ENCODE assay signal across 8 cellular contexts in the genomic region with DNA sequence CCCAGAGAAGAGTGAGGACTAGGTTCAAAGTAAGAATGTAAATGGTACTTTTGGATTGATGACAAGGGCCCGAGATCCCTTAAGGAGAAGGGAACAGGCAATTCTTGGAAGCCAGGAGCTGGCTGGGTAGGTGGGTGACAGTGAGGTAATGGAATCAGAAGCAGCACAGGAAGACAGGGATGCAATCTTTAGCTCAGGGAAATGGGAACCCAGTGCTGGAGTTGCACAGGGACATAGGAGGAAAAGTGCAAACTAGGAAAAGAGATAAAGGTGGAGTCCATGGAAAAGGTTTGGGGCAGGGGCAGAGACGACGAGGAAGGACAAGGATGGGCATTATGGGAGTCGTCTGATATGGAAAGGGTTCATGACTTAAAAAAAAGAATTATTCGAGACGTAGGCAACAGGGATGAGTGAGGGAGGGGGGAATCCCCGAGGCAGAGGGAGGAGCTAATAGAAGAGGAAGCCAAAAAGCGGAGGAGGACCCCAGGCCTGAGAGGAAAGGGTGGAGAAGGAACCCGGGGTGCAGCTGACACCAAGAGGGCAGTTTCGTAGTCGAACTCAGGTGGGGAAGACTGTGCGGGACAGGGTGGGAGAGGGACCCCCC.
DNase-seq lines count a peak whose midpoint lies in the region; ATAC-seq and TF ChIP-seq lines count a peak whose summit lies in the region.

No MANE protein-coding gene starts in this region.

- H3K27ac ChIP-seq in brain microvascular endothelial cell: peak overlapping the region; percentile 97

- ATAC-seq in GM19035 (IDR thresholded peaks at IDR 0.05; ENCODE audit: unreplicated experiment): peak; percentile 45
- peak; percentile 51 for ATAC-seq in HG03354 (IDR thresholded peaks at IDR 0.05; ENCODE audit: poor library complexity, severe bottlenecking, unreplicated experiment)
- peak; percentile 71 for ATAC-seq in SK-N-SH treated with all-trans-retinoic acid at 6 μM for 48 hours

- H3K27me3 ChIP-seq in brain microvascular endothelial cell (replicated peaks): no peaks in the 10 kb centered on the region

- in situ Hi-C loops in brain microvascular endothelial cell (cut with HindIII; ENCODE audit: low pct_ligation_motif_present, low sequenced_read_pairs): no loop called here

- H3K4me3 ChIP-seq in brain microvascular endothelial cell (ENCODE audit: low read depth, low read length): peak overlapping the region; percentile 85

- H3K36me3 ChIP-seq in brain microvascular endothelial cell (replicated peaks): peaks cover 17% of the 10 kb centered on the region

- no peak for TF ChIP-seq CTCF in brain microvascular endothelial cell (IDR thresholded peaks at IDR 0.05; ENCODE audit: low read depth, low read length, missing control alignments)

- DNase-seq in CD1c-positive myeloid dendritic cell (ENCODE audit: extremely low spot score): peak; percentile 91
- DNase-seq in brain microvascular endothelial cell: peak; percentile 43
- peak; percentile 55 for DNase-seq in iPS-NIHi11 (ENCODE audit: low spot score)
- DNase-seq in stimulated activated CD4-positive, alpha-beta T cell treated with anti-CD3 and anti-CD28 coated beads, Interleukin-12 subunit alpha, Interleukin-12 subunit beta, amount 100 ng/mL, for 24 hours (ENCODE audit: low read depth in 2 of 2): peak; percentile 33 to 57
- DNase-seq in cerebellar nuclear complex (lab: John Stamatoyannopoulos, UW): no peak

TF ChIP-seq in SK-N-SH treated with all-trans-retinoic acid at 6 μM for 48 hours, 23 proteins besides CTCF, POLR2A, EP300 and RAD21:
- TF ChIP-seq PPARA (CRISPR knock-in tag; IDR thresholded peaks at IDR 0.05; ENCODE audit: borderline replicate concordance) (no peak), RARB (CRISPR knock-in tag; IDR thresholded peaks at IDR 0.05) (no peak), BACH2 (CRISPR knock-in tag; IDR thresholded peaks at IDR 0.05; ENCODE audit: borderline replicate concordance) (no peak), ZNF70 (CRISPR knock-in tag; IDR thresholded peaks at IDR 0.05) (no peak), ZC3H10 (CRISPR knock-in tag; IDR thresholded peaks at IDR 0.05) (no peak), OSR1 (CRISPR knock-in tag; IDR thresholded peaks at IDR 0.05) (no peak), ZFP30 (CRISPR knock-in tag; IDR thresholded peaks at IDR 0.05) (no peak), ZNF8 (CRISPR knock-in tag; IDR thresholded peaks at IDR 0.05) (no peak), ESRRG (CRISPR knock-in tag; IDR thresholded peaks at IDR 0.05) (no peak), CSDC2 (CRISPR knock-in tag; IDR thresholded peaks at IDR 0.05) (no peak), GLIS3 (CRISPR knock-in tag; IDR thresholded peaks at IDR 0.05) (no peak), SNAI2 (CRISPR knock-in tag; IDR thresholded peaks at IDR 0.05) (no peak), ZFP3 (CRISPR knock-in tag; IDR thresholded peaks at IDR 0.05) (no peak), TCF4 (CRISPR knock-in tag; IDR thresholded peaks at IDR 0.05; ENCODE audit: borderline replicate concordance) (no peak), ARNTL (CRISPR knock-in tag; IDR thresholded peaks at IDR 0.05; ENCODE audit: borderline replicate concordance, low read depth) (no peak), ISL1 (CRISPR knock-in tag; IDR thresholded peaks at IDR 0.05) (no peak)
- TF ChIP-seq, protein P1, sequence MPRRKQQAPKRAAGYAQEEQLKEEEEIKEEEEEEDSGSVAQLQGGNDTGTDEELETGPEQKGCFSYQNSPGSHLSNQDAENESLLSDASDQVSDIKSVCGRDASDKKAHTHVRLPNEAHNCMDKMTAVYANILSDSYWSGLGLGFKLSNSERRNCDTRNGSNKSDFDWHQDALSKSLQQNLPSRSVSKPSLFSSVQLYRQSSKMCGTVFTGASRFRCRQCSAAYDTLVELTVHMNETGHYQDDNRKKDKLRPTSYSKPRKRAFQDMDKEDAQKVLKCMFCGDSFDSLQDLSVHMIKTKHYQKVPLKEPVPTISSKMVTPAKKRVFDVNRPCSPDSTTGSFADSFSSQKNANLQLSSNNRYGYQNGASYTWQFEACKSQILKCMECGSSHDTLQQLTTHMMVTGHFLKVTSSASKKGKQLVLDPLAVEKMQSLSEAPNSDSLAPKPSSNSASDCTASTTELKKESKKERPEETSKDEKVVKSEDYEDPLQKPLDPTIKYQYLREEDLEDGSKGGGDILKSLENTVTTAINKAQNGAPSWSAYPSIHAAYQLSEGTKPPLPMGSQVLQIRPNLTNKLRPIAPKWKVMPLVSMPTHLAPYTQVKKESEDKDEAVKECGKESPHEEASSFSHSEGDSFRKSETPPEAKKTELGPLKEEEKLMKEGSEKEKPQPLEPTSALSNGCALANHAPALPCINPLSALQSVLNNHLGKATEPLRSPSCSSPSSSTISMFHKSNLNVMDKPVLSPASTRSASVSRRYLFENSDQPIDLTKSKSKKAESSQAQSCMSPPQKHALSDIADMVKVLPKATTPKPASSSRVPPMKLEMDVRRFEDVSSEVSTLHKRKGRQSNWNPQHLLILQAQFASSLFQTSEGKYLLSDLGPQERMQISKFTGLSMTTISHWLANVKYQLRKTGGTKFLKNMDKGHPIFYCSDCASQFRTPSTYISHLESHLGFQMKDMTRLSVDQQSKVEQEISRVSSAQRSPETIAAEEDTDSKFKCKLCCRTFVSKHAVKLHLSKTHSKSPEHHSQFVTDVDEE (CRISPR knock-in tag; IDR thresholded peaks at IDR 0.05): no peak
- TF ChIP-seq, protein P2, sequence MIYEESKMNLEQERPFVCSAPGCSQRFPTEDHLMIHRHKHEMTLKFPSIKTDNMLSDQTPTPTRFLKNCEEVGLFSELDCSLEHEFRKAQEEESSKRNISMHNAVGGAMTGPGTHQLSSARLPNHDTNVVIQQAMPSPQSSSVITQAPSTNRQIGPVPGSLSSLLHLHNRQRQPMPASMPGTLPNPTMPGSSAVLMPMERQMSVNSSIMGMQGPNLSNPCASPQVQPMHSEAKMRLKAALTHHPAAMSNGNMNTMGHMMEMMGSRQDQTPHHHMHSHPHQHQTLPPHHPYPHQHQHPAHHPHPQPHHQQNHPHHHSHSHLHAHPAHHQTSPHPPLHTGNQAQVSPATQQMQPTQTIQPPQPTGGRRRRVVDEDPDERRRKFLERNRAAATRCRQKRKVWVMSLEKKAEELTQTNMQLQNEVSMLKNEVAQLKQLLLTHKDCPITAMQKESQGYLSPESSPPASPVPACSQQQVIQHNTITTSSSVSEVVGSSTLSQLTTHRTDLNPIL (CRISPR knock-in tag; IDR thresholded peaks at IDR 0.05; ENCODE audit: low read depth): no peak
- TF ChIP-seq, protein P3, sequence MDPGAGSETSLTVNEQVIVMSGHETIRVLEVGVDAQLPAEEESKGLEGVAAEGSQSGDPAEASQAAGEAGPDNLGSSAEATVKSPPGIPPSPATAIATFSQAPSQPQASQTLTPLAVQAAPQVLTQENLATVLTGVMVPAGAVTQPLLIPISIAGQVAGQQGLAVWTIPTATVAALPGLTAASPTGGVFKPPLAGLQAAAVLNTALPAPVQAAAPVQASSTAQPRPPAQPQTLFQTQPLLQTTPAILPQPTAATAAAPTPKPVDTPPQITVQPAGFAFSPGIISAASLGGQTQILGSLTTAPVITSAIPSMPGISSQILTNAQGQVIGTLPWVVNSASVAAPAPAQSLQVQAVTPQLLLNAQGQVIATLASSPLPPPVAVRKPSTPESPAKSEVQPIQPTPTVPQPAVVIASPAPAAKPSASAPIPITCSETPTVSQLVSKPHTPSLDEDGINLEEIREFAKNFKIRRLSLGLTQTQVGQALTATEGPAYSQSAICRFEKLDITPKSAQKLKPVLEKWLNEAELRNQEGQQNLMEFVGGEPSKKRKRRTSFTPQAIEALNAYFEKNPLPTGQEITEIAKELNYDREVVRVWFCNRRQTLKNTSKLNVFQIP (CRISPR knock-in tag; IDR thresholded peaks at IDR 0.05; ENCODE audit: borderline replicate concordance, low read depth): no peak

Comparison
In these comparisons a context has a peak if more than half of its experiments do, and no peak if none do; other contexts are left out.
1. DNase-seq: peak in CD1c-positive myeloid dendritic cell (single experiment), brain microvascular endothelial cell (single experiment), iPS-NIHi11 (single experiment) and stimulated activated CD4-positive, alpha-beta T cell treated with anti-CD3 and anti-CD28 coated beads, Interleukin-12 subunit alpha, Interleukin-12 subunit beta, amount 100 ng/mL, for 24 hours (2 of 2); none in cerebellar nuclear complex (0 of 2).
2. Peak in every context shown above with its lines, with median percentiles within 50 percentile points of each other: ATAC-seq.